ENCODE assay signal across 15 cellular contexts in genomic region chr3:41683666-41684350, GRCh38.
DNase-seq lines count a peak whose midpoint lies in the region; ATAC-seq and TF ChIP-seq lines count a peak whose summit lies in the region.
"Had no signal": no experiment of that assay in that cellular context is flagged by ENCODE, and none has a peak within 500 bp of the region (broad histone marks: within the 10 kb centered on the region; RNA-seq: fewer than 3 reads in every experiment).

No MANE protein-coding gene starts in this region.

- peak overlapping the region; percentile 48 for H3K4me3 Mint-ChIP-seq in Caco-2 (ENCODE audit: unreplicated experiment)
- no peak overlapping the region for H3K4me3 Mint-ChIP-seq in T-cell
- H3K4me3 Mint-ChIP-seq: activated naive CD4-positive, alpha-beta T cell treated with anti-CD3 and anti-CD28 coated beads for 36 hours; neural progenitor cell had no signal

- DNase-seq in Caco-2 = peak; percentile 76 to 88
- DNase-seq in SW480 (ENCODE audit: low spot score) = peak; percentile 77
- DNase-seq in hepatocyte (ENCODE audit: low spot score) = peak; percentile 80
- DNase-seq in renal cortical epithelial cell (ENCODE audit: low read depth) = peak; percentile 98
- DNase-seq in COR-L47 (lab: John Stamatoyannopoulos, UW) = no peak
- DNase-seq in T-cell = no peak
- DNase-seq: activated naive CD4-positive, alpha-beta T cell treated with anti-CD3 and anti-CD28 coated beads for 36 hours; C1 segment of cervical spinal cord; left ventricle myocardium inferior; NCI-H1694 treated with DMSO at 0.1 percent for 48 hours; NCI-H69; Right ventricle myocardium superior had no signal

- POLR2A ChIA-PET in Caco-2 (lab: Charles Lee) (no interaction called here), T-cell (lab: Charles Lee) (interaction anchor here in 1 of 2 donors (0.6 to 1.0 kb wide), 2 partner anchors 11 to 271 kb away, joined by 4 to 5 read pairs; no protein-coding TSS in a partner anchor)

- peaks cover 10% of the 10 kb centered on the region for H3K9me3 Mint-ChIP-seq in Caco-2 (ENCODE audit: unreplicated experiment)
- no peaks in the 10 kb centered on the region for H3K9me3 Mint-ChIP-seq in T-cell
- H3K9me3 Mint-ChIP-seq: activated naive CD4-positive, alpha-beta T cell treated with anti-CD3 and anti-CD28 coated beads for 36 hours; neural progenitor cell had no signal

- H3K27me3 Mint-ChIP-seq in Caco-2 (ENCODE audit: insufficient read depth, unreplicated experiment) = no peaks in the 10 kb centered on the region
- H3K27me3 Mint-ChIP-seq in T-cell = no peaks in the 10 kb centered on the region

- H3K36me3 ChIP-seq in Caco-2 (ENCODE audit: control insufficient read depth, insufficient read depth, low read length) = no peaks in the 10 kb centered on the region
- H3K36me3 ChIP-seq in hepatocyte (replicated peaks; ENCODE audit: insufficient read depth, low read depth) = no peaks in the 10 kb centered on the region
- H3K36me3 ChIP-seq: left ventricle myocardium inferior, neural progenitor cell had no signal

- H3K4me1 Mint-ChIP-seq in Caco-2 (ENCODE audit: low read depth, unreplicated experiment) (peaks cover 24% of the 10 kb centered on the region), T-cell (no peaks in the 10 kb centered on the region)

- H3K9me2 ChIP-seq in hepatocyte (replicated peaks; ENCODE audit: insufficient read depth) = no peaks in the 10 kb centered on the region

- ATAC-seq in GM19397 (IDR thresholded peaks at IDR 0.05; ENCODE audit: unreplicated experiment) = no peak
- no peak for ATAC-seq in T-cell (replicated peaks in 1 of 4)
- ATAC-seq in HG02938 (IDR thresholded peaks at IDR 0.05; ENCODE audit: unreplicated experiment) = no peak

- no peaks in the 10 kb centered on the region for H3K9me3 ChIP-seq in Caco-2
- H3K9me3 ChIP-seq in hepatocyte (ENCODE audit: low read depth) = no peaks in the 10 kb centered on the region
- H3K9me3 ChIP-seq: left ventricle myocardium inferior had no signal

- H3K4me2 ChIP-seq in hepatocyte = peak overlapping the region; percentile 35
- H3K4me2 ChIP-seq: neural progenitor cell had no signal

- no peaks in the 10 kb centered on the region for H3K27me3 ChIP-seq in Caco-2 (replicated peaks; ENCODE audit: control insufficient read depth, insufficient read depth, low read length)
- no peaks in the 10 kb centered on the region for H3K27me3 ChIP-seq in hepatocyte
- H3K27me3 ChIP-seq: neural progenitor cell had no signal

- H3K36me3 Mint-ChIP-seq in Caco-2 (ENCODE audit: insufficient read depth, unreplicated experiment) = no peaks in the 10 kb centered on the region
- H3K36me3 Mint-ChIP-seq in T-cell = peaks cover 60% of the 10 kb centered on the region

- no TSS peak for BruUV-seq in Caco-2 (replicated peaks; lab: Mats Ljungman, UMichigan)

- intact Hi-C loops in Caco-2 (cut with micrococcal nuclease; ENCODE audit: unreplicated experiment) = loop anchor here (2.0 kb wide), 1 partner anchor 51 kb away; no protein-coding TSS in a partner anchor

- TF ChIP-seq CTCF in Caco-2 (IDR thresholded peaks at IDR 0.05; ENCODE audit: insufficient read depth in 1 of 2, low read depth in 1 of 2, low read length in 1 of 2, severe bottlenecking in 1 of 2, unreplicated experiment in 1 of 2) = no peak
- TF ChIP-seq CTCF in hepatocyte (IDR thresholded peaks at IDR 0.05; ENCODE audit: poor library complexity) = no peak

- H3K4me1 ChIP-seq in Caco-2 = peaks cover 38% of the 10 kb centered on the region
- peaks cover 35% of the 10 kb centered on the region for H3K4me1 ChIP-seq in hepatocyte (ENCODE audit: insufficient read depth)
- H3K4me1 ChIP-seq: neural progenitor cell had no signal

- H3K27ac Mint-ChIP-seq in Caco-2 (ENCODE audit: unreplicated experiment) (peak overlapping the region; percentile 86), T-cell (no peak overlapping the region)
- H3K27ac Mint-ChIP-seq: activated naive CD4-positive, alpha-beta T cell treated with anti-CD3 and anti-CD28 coated beads for 36 hours; neural progenitor cell had no signal

- H3K79me2 ChIP-seq in hepatocyte = no peaks in the 10 kb centered on the region

- H3K4me3 ChIP-seq in Caco-2 (ENCODE audit: low read depth, low read length) (no peak overlapping the region), hepatocyte (no peak overlapping the region)
- H3K4me3 ChIP-seq: left ventricle myocardium inferior, neural progenitor cell had no signal

- CTCF ChIA-PET in Caco-2 (lab: Charles Lee) = no interaction called here
- CTCF ChIA-PET in T-cell (lab: Charles Lee) = interaction anchor here in 1 of 2 donors (0.5 kb wide), 1 partner anchor 764 kb away, joined by 3 read pairs; no protein-coding TSS in a partner anchor

- no peaks in the 10 kb centered on the region for H4K20me1 ChIP-seq in hepatocyte (ENCODE audit: insufficient read depth, poor library complexity, severe bottlenecking)

- no peak overlapping the region for H2AFZ ChIP-seq in hepatocyte
- H2AFZ ChIP-seq: neural progenitor cell had no signal

- 69% methylated on average over 10 of the region's 10 CpGs for WGBS in hepatocyte (ENCODE audit: low lambda C conversion rate, missing lambda C conversion rate)

- H3K27ac ChIP-seq in hepatocyte = peak overlapping the region; percentile 90
- H3K27ac ChIP-seq: left ventricle myocardium inferior, neural progenitor cell had no signal

Comparison
In these comparisons a context has a peak if more than half of its experiments do, and no peak if none do; other contexts are left out.
1. DNase-seq: peak in Caco-2 (2 of 2), SW480 (single experiment), hepatocyte (single experiment) and renal cortical epithelial cell (single experiment); none in COR-L47 (single experiment) and T-cell (0 of 34).